ENCODE assay signal across 2 cellular contexts in the genomic region with DNA sequence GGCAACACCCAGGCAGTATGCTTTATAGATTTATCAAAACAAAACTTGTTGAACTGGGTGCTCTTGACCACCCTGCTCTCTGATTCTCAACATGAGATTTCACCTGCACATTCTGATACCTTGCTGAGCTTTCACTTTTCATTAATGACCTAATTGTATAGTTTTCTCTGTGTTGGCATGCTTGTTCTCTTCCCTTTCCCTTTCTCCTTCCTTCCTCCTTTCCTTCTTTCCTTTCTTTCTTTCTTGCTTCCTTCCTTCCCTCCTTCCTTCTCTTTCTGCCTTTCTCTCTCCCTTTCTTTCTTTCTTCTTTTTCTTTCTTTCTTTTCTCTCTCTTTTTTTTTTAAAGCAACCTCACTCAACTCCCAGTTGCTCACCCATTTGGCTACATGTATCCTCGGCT.
TF ChIP-seq lines count a peak whose summit lies in the region.

No MANE protein-coding gene starts in this region.

TF ChIP-seq in GM12878, 131 proteins besides CTCF, POLR2A, EP300 and RAD21 (continued from another document):
- TF ChIP-seq, protein P1, sequence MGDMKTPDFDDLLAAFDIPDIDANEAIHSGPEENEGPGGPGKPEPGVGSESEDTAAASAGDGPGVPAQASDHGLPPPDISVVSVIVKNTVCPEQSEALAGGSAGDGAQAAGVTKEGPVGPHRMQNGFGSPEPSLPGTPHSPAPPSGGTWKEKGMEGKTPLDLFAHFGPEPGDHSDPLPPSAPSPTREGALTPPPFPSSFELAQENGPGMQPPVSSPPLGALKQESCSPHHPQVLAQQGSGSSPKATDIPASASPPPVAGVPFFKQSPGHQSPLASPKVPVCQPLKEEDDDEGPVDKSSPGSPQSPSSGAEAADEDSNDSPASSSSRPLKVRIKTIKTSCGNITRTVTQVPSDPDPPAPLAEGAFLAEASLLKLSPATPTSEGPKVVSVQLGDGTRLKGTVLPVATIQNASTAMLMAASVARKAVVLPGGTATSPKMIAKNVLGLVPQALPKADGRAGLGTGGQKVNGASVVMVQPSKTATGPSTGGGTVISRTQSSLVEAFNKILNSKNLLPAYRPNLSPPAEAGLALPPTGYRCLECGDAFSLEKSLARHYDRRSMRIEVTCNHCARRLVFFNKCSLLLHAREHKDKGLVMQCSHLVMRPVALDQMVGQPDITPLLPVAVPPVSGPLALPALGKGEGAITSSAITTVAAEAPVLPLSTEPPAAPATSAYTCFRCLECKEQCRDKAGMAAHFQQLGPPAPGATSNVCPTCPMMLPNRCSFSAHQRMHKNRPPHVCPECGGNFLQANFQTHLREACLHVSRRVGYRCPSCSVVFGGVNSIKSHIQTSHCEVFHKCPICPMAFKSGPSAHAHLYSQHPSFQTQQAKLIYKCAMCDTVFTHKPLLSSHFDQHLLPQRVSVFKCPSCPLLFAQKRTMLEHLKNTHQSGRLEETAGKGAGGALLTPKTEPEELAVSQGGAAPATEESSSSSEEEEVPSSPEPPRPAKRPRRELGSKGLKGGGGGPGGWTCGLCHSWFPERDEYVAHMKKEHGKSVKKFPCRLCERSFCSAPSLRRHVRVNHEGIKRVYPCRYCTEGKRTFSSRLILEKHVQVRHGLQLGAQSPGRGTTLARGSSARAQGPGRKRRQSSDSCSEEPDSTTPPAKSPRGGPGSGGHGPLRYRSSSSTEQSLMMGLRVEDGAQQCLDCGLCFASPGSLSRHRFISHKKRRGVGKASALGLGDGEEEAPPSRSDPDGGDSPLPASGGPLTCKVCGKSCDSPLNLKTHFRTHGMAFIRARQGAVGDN (IDR thresholded peaks at IDR 0.05) = no peak
- TF ChIP-seq MEF2B (IDR thresholded peaks at IDR 0.05; ENCODE audit: partially characterized antibody, poor library complexity, severe bottlenecking) = no peak
- TF ChIP-seq SIN3A (IDR thresholded peaks at IDR 0.05; ENCODE audit: low read depth, low read length) = no peak
- no peak for TF ChIP-seq NR2C2 (IDR thresholded peaks at IDR 0.05; ENCODE audit: borderline replicate concordance, control insufficient read depth, insufficient read length, low read depth)
- no peak for TF ChIP-seq SIX5 (IDR thresholded peaks at IDR 0.05; ENCODE audit: low read depth, low read length, severe bottlenecking)
- TF ChIP-seq YBX1 (IDR thresholded peaks at IDR 0.05) = no peak
- TF ChIP-seq ZSCAN29 (IDR thresholded peaks at IDR 0.05) = no peak
- TF ChIP-seq, protein P2, sequence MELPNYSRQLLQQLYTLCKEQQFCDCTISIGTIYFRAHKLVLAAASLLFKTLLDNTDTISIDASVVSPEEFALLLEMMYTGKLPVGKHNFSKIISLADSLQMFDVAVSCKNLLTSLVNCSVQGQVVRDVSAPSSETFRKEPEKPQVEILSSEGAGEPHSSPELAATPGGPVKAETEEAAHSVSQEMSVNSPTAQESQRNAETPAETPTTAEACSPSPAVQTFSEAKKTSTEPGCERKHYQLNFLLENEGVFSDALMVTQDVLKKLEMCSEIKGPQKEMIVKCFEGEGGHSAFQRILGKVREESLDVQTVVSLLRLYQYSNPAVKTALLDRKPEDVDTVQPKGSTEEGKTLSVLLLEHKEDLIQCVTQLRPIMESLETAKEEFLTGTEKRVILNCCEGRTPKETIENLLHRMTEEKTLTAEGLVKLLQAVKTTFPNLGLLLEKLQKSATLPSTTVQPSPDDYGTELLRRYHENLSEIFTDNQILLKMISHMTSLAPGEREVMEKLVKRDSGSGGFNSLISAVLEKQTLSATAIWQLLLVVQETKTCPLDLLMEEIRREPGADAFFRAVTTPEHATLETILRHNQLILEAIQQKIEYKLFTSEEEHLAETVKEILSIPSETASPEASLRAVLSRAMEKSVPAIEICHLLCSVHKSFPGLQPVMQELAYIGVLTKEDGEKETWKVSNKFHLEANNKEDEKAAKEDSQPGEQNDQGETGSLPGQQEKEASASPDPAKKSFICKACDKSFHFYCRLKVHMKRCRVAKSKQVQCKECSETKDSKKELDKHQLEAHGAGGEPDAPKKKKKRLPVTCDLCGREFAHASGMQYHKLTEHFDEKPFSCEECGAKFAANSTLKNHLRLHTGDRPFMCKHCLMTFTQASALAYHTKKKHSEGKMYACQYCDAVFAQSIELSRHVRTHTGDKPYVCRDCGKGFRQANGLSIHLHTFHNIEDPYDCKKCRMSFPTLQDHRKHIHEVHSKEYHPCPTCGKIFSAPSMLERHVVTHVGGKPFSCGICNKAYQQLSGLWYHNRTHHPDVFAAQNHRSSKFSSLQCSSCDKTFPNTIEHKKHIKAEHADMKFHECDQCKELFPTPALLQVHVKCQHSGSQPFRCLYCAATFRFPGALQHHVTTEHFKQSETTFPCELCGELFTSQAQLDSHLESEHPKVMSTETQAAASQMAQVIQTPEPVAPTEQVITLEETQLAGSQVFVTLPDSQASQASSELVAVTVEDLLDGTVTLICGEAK (IDR thresholded peaks at IDR 0.05; ENCODE audit: borderline replicate concordance) = no peak
- TF ChIP-seq TARDBP (IDR thresholded peaks at IDR 0.05; ENCODE audit: borderline replicate concordance) = no peak
- TF ChIP-seq JUND (IDR thresholded peaks at IDR 0.05; ENCODE audit: low read depth, low read length) = no peak
- TF ChIP-seq IKZF1 (conservative IDR thresholded peaks at IDR 0.05) = no peak
- no peak for TF ChIP-seq ASH2L (IDR thresholded peaks at IDR 0.05; ENCODE audit: borderline replicate concordance, low read depth)
- TF ChIP-seq SRF (IDR thresholded peaks at IDR 0.05; ENCODE audit: low read depth in 2 of 2, low read length in 2 of 2) = no peak
- no peak for TF ChIP-seq RELA (IDR thresholded peaks at IDR 0.05; ENCODE audit: borderline replicate concordance, partially characterized antibody)
- TF ChIP-seq, protein P3, sequence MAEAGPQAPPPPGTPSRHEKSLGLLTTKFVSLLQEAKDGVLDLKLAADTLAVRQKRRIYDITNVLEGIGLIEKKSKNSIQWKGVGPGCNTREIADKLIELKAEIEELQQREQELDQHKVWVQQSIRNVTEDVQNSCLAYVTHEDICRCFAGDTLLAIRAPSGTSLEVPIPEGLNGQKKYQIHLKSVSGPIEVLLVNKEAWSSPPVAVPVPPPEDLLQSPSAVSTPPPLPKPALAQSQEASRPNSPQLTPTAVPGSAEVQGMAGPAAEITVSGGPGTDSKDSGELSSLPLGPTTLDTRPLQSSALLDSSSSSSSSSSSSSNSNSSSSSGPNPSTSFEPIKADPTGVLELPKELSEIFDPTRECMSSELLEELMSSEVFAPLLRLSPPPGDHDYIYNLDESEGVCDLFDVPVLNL (IDR thresholded peaks at IDR 0.05; ENCODE audit: low read depth, low read length) = no peak

TF ChIP-seq in HepG2, 621 proteins besides CTCF, POLR2A, EP300 and RAD21 (continued from another document and continues in another):
- TF ChIP-seq, protein P4, sequence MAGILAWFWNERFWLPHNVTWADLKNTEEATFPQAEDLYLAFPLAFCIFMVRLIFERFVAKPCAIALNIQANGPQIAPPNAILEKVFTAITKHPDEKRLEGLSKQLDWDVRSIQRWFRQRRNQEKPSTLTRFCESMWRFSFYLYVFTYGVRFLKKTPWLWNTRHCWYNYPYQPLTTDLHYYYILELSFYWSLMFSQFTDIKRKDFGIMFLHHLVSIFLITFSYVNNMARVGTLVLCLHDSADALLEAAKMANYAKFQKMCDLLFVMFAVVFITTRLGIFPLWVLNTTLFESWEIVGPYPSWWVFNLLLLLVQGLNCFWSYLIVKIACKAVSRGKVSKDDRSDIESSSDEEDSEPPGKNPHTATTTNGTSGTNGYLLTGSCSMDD (CRISPR knock-in tag; IDR thresholded peaks at IDR 0.05) = no peak
- TF ChIP-seq, protein P5, sequence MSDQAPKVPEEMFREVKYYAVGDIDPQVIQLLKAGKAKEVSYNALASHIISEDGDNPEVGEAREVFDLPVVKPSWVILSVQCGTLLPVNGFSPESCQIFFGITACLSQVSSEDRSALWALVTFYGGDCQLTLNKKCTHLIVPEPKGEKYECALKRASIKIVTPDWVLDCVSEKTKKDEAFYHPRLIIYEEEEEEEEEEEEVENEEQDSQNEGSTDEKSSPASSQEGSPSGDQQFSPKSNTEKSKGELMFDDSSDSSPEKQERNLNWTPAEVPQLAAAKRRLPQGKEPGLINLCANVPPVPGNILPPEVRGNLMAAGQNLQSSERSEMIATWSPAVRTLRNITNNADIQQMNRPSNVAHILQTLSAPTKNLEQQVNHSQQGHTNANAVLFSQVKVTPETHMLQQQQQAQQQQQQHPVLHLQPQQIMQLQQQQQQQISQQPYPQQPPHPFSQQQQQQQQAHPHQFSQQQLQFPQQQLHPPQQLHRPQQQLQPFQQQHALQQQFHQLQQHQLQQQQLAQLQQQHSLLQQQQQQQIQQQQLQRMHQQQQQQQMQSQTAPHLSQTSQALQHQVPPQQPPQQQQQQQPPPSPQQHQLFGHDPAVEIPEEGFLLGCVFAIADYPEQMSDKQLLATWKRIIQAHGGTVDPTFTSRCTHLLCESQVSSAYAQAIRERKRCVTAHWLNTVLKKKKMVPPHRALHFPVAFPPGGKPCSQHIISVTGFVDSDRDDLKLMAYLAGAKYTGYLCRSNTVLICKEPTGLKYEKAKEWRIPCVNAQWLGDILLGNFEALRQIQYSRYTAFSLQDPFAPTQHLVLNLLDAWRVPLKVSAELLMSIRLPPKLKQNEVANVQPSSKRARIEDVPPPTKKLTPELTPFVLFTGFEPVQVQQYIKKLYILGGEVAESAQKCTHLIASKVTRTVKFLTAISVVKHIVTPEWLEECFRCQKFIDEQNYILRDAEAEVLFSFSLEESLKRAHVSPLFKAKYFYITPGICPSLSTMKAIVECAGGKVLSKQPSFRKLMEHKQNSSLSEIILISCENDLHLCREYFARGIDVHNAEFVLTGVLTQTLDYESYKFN (CRISPR knock-in tag; conservative IDR thresholded peaks at IDR 0.05) = no peak
- TF ChIP-seq, protein P6, sequence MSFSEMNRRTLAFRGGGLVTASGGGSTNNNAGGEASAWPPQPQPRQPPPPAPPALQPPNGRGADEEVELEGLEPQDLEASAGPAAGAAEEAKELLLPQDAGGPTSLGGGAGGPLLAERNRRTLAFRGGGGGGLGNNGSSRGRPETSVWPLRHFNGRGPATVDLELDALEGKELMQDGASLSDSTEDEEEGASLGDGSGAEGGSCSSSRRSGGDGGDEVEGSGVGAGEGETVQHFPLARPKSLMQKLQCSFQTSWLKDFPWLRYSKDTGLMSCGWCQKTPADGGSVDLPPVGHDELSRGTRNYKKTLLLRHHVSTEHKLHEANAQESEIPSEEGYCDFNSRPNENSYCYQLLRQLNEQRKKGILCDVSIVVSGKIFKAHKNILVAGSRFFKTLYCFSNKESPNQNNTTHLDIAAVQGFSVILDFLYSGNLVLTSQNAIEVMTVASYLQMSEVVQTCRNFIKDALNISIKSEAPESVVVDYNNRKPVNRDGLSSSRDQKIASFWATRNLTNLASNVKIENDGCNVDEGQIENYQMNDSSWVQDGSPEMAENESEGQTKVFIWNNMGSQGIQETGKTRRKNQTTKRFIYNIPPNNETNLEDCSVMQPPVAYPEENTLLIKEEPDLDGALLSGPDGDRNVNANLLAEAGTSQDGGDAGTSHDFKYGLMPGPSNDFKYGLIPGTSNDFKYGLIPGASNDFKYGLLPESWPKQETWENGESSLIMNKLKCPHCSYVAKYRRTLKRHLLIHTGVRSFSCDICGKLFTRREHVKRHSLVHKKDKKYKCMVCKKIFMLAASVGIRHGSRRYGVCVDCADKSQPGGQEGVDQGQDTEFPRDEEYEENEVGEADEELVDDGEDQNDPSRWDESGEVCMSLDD (CRISPR knock-in tag; IDR thresholded peaks at IDR 0.05; ENCODE audit: borderline replicate concordance) = no peak
- TF ChIP-seq ZBTB7A (CRISPR knock-in tag; IDR thresholded peaks at IDR 0.05) = no peak
- TF ChIP-seq, protein P7, sequence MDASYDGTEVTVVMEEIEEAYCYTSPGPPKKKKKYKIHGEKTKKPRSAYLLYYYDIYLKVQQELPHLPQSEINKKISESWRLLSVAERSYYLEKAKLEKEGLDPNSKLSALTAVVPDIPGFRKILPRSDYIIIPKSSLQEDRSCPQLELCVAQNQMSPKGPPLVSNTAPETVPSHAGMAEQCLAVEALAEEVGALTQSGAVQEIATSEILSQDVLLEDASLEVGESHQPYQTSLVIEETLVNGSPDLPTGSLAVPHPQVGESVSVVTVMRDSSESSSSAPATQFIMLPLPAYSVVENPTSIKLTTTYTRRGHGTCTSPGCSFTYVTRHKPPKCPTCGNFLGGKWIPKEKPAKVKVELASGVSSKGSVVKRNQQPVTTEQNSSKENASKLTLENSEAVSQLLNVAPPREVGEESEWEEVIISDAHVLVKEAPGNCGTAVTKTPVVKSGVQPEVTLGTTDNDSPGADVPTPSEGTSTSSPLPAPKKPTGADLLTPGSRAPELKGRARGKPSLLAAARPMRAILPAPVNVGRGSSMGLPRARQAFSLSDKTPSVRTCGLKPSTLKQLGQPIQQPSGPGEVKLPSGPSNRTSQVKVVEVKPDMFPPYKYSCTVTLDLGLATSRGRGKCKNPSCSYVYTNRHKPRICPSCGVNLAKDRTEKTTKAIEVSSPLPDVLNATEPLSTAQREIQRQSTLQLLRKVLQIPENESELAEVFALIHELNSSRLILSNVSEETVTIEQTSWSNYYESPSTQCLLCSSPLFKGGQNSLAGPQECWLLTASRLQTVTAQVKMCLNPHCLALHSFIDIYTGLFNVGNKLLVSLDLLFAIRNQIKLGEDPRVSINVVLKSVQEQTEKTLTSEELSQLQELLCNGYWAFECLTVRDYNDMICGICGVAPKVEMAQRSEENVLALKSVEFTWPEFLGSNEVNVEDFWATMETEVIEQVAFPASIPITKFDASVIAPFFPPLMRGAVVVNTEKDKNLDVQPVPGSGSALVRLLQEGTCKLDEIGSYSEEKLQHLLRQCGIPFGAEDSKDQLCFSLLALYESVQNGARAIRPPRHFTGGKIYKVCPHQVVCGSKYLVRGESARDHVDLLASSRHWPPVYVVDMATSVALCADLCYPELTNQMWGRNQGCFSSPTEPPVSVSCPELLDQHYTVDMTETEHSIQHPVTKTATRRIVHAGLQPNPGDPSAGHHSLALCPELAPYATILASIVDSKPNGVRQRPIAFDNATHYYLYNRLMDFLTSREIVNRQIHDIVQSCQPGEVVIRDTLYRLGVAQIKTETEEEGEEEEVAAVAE (CRISPR knock-in tag; IDR thresholded peaks at IDR 0.05; ENCODE audit: borderline replicate concordance) = no peak
- TF ChIP-seq MED8 (CRISPR knock-in tag; IDR thresholded peaks at IDR 0.05; ENCODE audit: insufficient replicate concordance) = no peak
- TF ChIP-seq, protein P8, sequence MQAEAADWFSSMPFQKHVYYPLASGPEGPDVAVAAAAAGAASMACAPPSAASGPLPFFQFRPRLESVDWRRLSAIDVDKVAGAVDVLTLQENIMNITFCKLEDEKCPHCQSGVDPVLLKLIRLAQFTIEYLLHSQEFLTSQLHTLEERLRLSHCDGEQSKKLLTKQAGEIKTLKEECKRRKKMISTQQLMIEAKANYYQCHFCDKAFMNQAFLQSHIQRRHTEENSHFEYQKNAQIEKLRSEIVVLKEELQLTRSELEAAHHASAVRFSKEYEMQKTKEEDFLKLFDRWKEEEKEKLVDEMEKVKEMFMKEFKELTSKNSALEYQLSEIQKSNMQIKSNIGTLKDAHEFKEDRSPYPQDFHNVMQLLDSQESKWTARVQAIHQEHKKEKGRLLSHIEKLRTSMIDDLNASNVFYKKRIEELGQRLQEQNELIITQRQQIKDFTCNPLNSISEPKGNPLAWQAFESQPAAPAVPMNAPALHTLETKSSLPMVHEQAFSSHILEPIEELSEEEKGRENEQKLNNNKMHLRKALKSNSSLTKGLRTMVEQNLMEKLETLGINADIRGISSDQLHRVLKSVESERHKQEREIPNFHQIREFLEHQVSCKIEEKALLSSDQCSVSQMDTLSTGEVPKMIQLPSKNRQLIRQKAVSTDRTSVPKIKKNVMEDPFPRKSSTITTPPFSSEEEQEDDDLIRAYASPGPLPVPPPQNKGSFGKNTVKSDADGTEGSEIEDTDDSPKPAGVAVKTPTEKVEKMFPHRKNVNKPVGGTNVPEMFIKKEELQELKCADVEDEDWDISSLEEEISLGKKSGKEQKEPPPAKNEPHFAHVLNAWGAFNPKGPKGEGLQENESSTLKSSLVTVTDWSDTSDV (CRISPR knock-in tag; IDR thresholded peaks at IDR 0.05) = no peak
- TF ChIP-seq ZNF724P (CRISPR knock-in tag; IDR thresholded peaks at IDR 0.05; ENCODE audit: borderline replicate concordance) = no peak
- TF ChIP-seq ZNF775 (CRISPR knock-in tag; IDR thresholded peaks at IDR 0.05; ENCODE audit: borderline replicate concordance) = no peak
